29 cellular contexts compared by ENCODE assay signal in genomic region chr5:33608476-33609026, GRCh38.
DNase-seq lines count a peak whose midpoint lies in the region; TF ChIP-seq lines count a peak whose summit lies in the region.
"Had no signal": no experiment of that assay in that cellular context is flagged by ENCODE, and none has a peak within 500 bp of the region (broad histone marks: within the 10 kb centered on the region; RNA-seq: fewer than 3 reads in every experiment).

No MANE protein-coding gene starts in this region.

- H3K27ac ChIP-seq in SK-N-SH (ENCODE audit: low read depth in 2 of 2, low read length in 1 of 2) (no peak overlapping the region), H9 (ENCODE audit: insufficient read length, low read depth, low read length) (no peak overlapping the region)
- H3K27ac ChIP-seq: adrenal gland; BLaER1 treated with 17β-estradiol and CSF1 and Interleukin-3, amounts not matched to agents 10 nM and 100 nM; cardiac muscle cell; dorsolateral prefrontal cortex; gastroesophageal sphincter; left ventricle myocardium inferior; skin epidermis; tibial artery had no signal

- no peaks in the 10 kb centered on the region for H3K36me3 Mint-ChIP-seq in immature natural killer cell
- peaks cover 0 to 7% (median 0%) of the 10 kb centered on the region in 3 experiments; a peak in 2 of 7 replicates for H3K36me3 Mint-ChIP-seq in H9 (ENCODE audit: insufficient read depth in 1 of 3, low read depth in 3 of 3)
- H3K36me3 Mint-ChIP-seq in activated CD4-positive, alpha-beta T cell treated with anti-CD3 and anti-CD28 coated beads, Interleukin-2, amount 10 ng/mL, durations not matched to agents 24 days and 14 days (ENCODE audit: low read depth): no peaks in the 10 kb centered on the region

- intact Hi-C loops in activated CD4-positive, alpha-beta T cell treated with anti-CD3 and anti-CD28 coated beads, Interleukin-2, amount 10 ng/mL, durations not matched to agents 24 days and 14 days (cut with micrococcal nuclease): no loop called here

- H3K4me1 Mint-ChIP-seq in immature natural killer cell: no peaks in the 10 kb centered on the region
- peaks cover 5 to 13% of the 10 kb centered on the region in 2 experiments for H3K4me1 Mint-ChIP-seq in H9
- no peaks in the 10 kb centered on the region for H3K4me1 Mint-ChIP-seq in activated CD4-positive, alpha-beta T cell treated with anti-CD3 and anti-CD28 coated beads, Interleukin-2, amount 10 ng/mL, durations not matched to agents 24 days and 14 days
- H3K4me1 Mint-ChIP-seq: T-helper 17 cell had no signal

- no peak overlapping the region for H4K8ac ChIP-seq in H9 (replicated peaks; ENCODE audit: insufficient read length, low read depth, low read length)

- 23% methylated on average over 7 of the region's 7 CpGs for WGBS in SK-N-SH (ENCODE audit: low lambda C conversion rate)
- no CpG with 5 or more reads among the region's 7 CpGs for WGBS in H9 (ENCODE audit: extremely low coverage, insufficient read length, low lambda C conversion rate)

- H3K27ac Mint-ChIP-seq in immature natural killer cell: no peak overlapping the region
- peak overlapping the region in 1 of 3 experiments; percentile 52; a peak in 1 of 7 replicates for H3K27ac Mint-ChIP-seq in H9
- H3K27ac Mint-ChIP-seq in activated CD4-positive, alpha-beta T cell treated with anti-CD3 and anti-CD28 coated beads, Interleukin-2, amount 10 ng/mL, durations not matched to agents 24 days and 14 days: no peak overlapping the region
- H3K27ac Mint-ChIP-seq: progenitor cell of endocrine pancreas; stimulated activated naive CD8-positive, alpha-beta T cell treated with anti-CD3 and anti-CD28 coated beads, Interleukin-15, Interleukin-2, amounts not matched to agents 100 ng/mL and 50 ng/mL, for 24 hours; T-helper 17 cell had no signal

- POLR2A ChIA-PET in SK-N-SH (lab: Yijun Ruan, JAX): no interaction called here

- H3K9me2 ChIP-seq in SK-N-SH: no peaks in the 10 kb centered on the region

- TF ChIP-seq RAD21 in SK-N-SH (IDR thresholded peaks at IDR 0.05; ENCODE audit: low read length): no peak

- no peak overlapping the region for H2BK20ac ChIP-seq in H9 (ENCODE audit: low read depth, low read length, poor library complexity, severe bottlenecking)

- H4K20me1 ChIP-seq in SK-N-SH (ENCODE audit: insufficient read depth) (no peaks in the 10 kb centered on the region), H9 (ENCODE audit: control insufficient read depth, insufficient read depth, insufficient read length) (no peaks in the 10 kb centered on the region)
- H4K20me1 ChIP-seq: BLaER1 treated with 17β-estradiol and CSF1 and Interleukin-3, amounts not matched to agents 10 nM and 100 nM had no signal

- no peaks in the 10 kb centered on the region for H3K79me2 ChIP-seq in SK-N-SH (ENCODE audit: insufficient read depth)
- no peaks in the 10 kb centered on the region for H3K79me2 ChIP-seq in H9 (ENCODE audit: insufficient read depth, low read length)

- H3K4me3 Mint-ChIP-seq in immature natural killer cell: no peak overlapping the region
- H3K4me3 Mint-ChIP-seq in H9: no peak overlapping the region; a peak in 1 of 5 replicates
- H3K4me3 Mint-ChIP-seq in activated CD4-positive, alpha-beta T cell treated with anti-CD3 and anti-CD28 coated beads, Interleukin-2, amount 10 ng/mL, durations not matched to agents 24 days and 14 days: no peak overlapping the region
- H3K4me3 Mint-ChIP-seq: stimulated activated naive CD8-positive, alpha-beta T cell treated with anti-CD3 and anti-CD28 coated beads, Interleukin-15, Interleukin-2, amounts not matched to agents 100 ng/mL and 50 ng/mL, for 24 hours; T-helper 17 cell had no signal

- H3K9me3 ChIP-seq in SK-N-SH (no peaks in the 10 kb centered on the region), H9 (ENCODE audit: control insufficient read depth, low read depth, low read length) (no peaks in the 10 kb centered on the region)
- H3K9me3 ChIP-seq: adrenal gland; BLaER1 treated with 17β-estradiol and CSF1 and Interleukin-3, amounts not matched to agents 10 nM and 100 nM; gastroesophageal sphincter; left ventricle myocardium inferior; mucosa of descending colon; tibial artery had no signal

- H3K27me3 Mint-ChIP-seq in immature natural killer cell (ENCODE audit: low read depth in 3 of 3): peaks cover 0 to 4% (median 2%) of the 10 kb centered on the region in 3 donors
- H3K27me3 Mint-ChIP-seq in H9 (ENCODE audit: low read depth): no peaks in the 10 kb centered on the region
- H3K27me3 Mint-ChIP-seq in activated CD4-positive, alpha-beta T cell treated with anti-CD3 and anti-CD28 coated beads, Interleukin-2, amount 10 ng/mL, durations not matched to agents 24 days and 14 days: peaks cover 2% of the 10 kb centered on the region
- H3K27me3 Mint-ChIP-seq: progenitor cell of endocrine pancreas had no signal

- no peak overlapping the region for H3K4ac ChIP-seq in H9 (ENCODE audit: low read depth, low read length)

- H3K9ac ChIP-seq in SK-N-SH (no peak overlapping the region), H9 (ENCODE audit: extremely low read depth, insufficient read length, low read length) (no peak overlapping the region)
- H3K9ac ChIP-seq: BLaER1 treated with 17β-estradiol and CSF1 and Interleukin-3, amounts not matched to agents 10 nM and 100 nM had no signal

- no peak overlapping the region for H3K23ac ChIP-seq in H9 (ENCODE audit: insufficient read length, low read depth, low read length)

- TF ChIP-seq CTCF in SK-N-SH (IDR thresholded peaks at IDR 0.05) (no peak), fibroblast of the aortic adventitia (IDR thresholded peaks at IDR 0.05; ENCODE audit: insufficient read depth, low read length) (no peak), H9 (conservative IDR thresholded peaks at IDR 0.05) (no peak)

- peak in 1 of 2 experiments; percentile 36; a peak in 1 of 4 replicates for TF ChIP-seq EP300 in SK-N-SH (IDR thresholded peaks at IDR 0.05; ENCODE audit: borderline replicate concordance in 1 of 2, low read depth in 1 of 2, low read length in 1 of 2)

- no peak overlapping the region for H2AK5ac ChIP-seq in H9 (ENCODE audit: insufficient read length, low read length)

- no peak overlapping the region for H2BK5ac ChIP-seq in H9 (ENCODE audit: insufficient read length, low read length)

- H3K9me3 Mint-ChIP-seq in immature natural killer cell (no peaks in the 10 kb centered on the region), H9 (no peaks in the 10 kb centered on the region)
- H3K9me3 Mint-ChIP-seq in activated CD4-positive, alpha-beta T cell treated with anti-CD3 and anti-CD28 coated beads, Interleukin-2, amount 10 ng/mL, durations not matched to agents 24 days and 14 days: no peaks in the 10 kb centered on the region
- H3K9me3 Mint-ChIP-seq: stimulated activated naive CD8-positive, alpha-beta T cell treated with anti-CD3 and anti-CD28 coated beads, Interleukin-15, Interleukin-2, amounts not matched to agents 100 ng/mL and 50 ng/mL, for 24 hours had no signal

- H3K27me3 ChIP-seq in SK-N-SH (ENCODE audit: insufficient read depth) (no peaks in the 10 kb centered on the region; the same call in 1 of the 2 replicates), H9 (ENCODE audit: insufficient read depth, low read length) (no peaks in the 10 kb centered on the region)
- H3K27me3 ChIP-seq: adrenal gland; BLaER1 treated with 17β-estradiol and CSF1 and Interleukin-3, amounts not matched to agents 10 nM and 100 nM; cardiac muscle cell; gastroesophageal sphincter; tibial artery had no signal

- no peak overlapping the region for H3K4me3 ChIP-seq in SK-N-SH (ENCODE audit: low read depth in 2 of 2, low read length in 1 of 2)
- no peak overlapping the region for H3K4me3 ChIP-seq in fibroblast of the aortic adventitia (ENCODE audit: low read depth, low read length)
- H3K4me3 ChIP-seq: adrenal gland; BLaER1 treated with 17β-estradiol and CSF1 and Interleukin-3, amounts not matched to agents 10 nM and 100 nM; cardiac muscle cell; dorsolateral prefrontal cortex; gastroesophageal sphincter; left ventricle myocardium inferior; mucosa of descending colon; skin epidermis; tibial artery had no signal

- no peak overlapping the region for H4K5ac ChIP-seq in H9 (ENCODE audit: insufficient read length, low read depth, low read length)

- H3T11ph ChIP-seq in H9 (ENCODE audit: low read length): no peak overlapping the region

- H3K23me2 ChIP-seq in H9 (ENCODE audit: insufficient read length, low read depth, low read length, poor library complexity, severe bottlenecking): no peaks in the 10 kb centered on the region

- CTCF ChIA-PET in SK-N-SH (lab: Yijun Ruan, JAX): interaction anchor here (0.7 to 2.1 kb wide), 2 partner anchors 10 to 20 kb away, joined by 3 to 15 read pairs; no protein-coding TSS in a partner anchor

- H2BK12ac ChIP-seq in H9 (ENCODE audit: insufficient read length, low read depth, low read length): no peak overlapping the region

- no peak overlapping the region for H3K18ac ChIP-seq in H9 (ENCODE audit: insufficient read length, low read depth, low read length)

- H2BK15ac ChIP-seq in H9 (ENCODE audit: low read depth, low read length): no peak overlapping the region

- H3K4me2 ChIP-seq in SK-N-SH (no peak overlapping the region), H9 (ENCODE audit: insufficient read depth, insufficient read length, low read length) (no peak overlapping the region)
- H3K4me2 ChIP-seq: BLaER1 treated with 17β-estradiol and CSF1 and Interleukin-3, amounts not matched to agents 10 nM and 100 nM had no signal

- DNase-seq in A172 (ENCODE audit: low spot score) (peak; percentile 6), NCI-H1092 (lab: John Stamatoyannopoulos, UW) (peak; percentile 34), SK-N-SH (peak; percentile 34), fibroblast of the aortic adventitia (ENCODE audit: low read depth) (peak; percentile 7), immature natural killer cell (no peak), H9 (no peak)
- no peak for DNase-seq in stimulated activated CD4-positive, alpha-beta T cell treated with anti-CD3 and anti-CD28 coated beads, Interleukin-4, amount 100 ng/mL, for 24 hours
- DNase-seq in activated CD4-positive, alpha-beta T cell treated with anti-CD3 and anti-CD28 coated beads, Interleukin-2, amount 10 ng/mL, durations not matched to agents 24 days and 14 days: no peak
- DNase-seq: activated CD4-positive, alpha-beta T cell treated with anti-CD3 and anti-CD28 coated beads, Interleukin-2, amount 50 U/mL, for 48 hours; activated gamma-delta T cell; adrenal gland; dorsolateral prefrontal cortex; GOT3; KG1; left ventricle myocardium inferior; mucosa of descending colon; MV-4-11; NCI-H2081; NCI-H526 treated with DMSO at 0.1 percent for 48 hours; OCI-M1; Right ventricle myocardium superior; T-helper 17 cell; tibial artery had no signal

- H3K56ac ChIP-seq in H9 (ENCODE audit: insufficient read length, low read depth, low read length): no peak overlapping the region

- H2BK120ac ChIP-seq in H9 (ENCODE audit: low read depth, low read length, poor library complexity, severe bottlenecking): no peak overlapping the region

- H4K91ac ChIP-seq in H9 (ENCODE audit: insufficient read length, low read depth, low read length): no peak overlapping the region

- no peak overlapping the region for H3K14ac ChIP-seq in H9 (ENCODE audit: insufficient read depth, low read length)

- peaks cover 0 to 6% of the 10 kb centered on the region in 2 experiments; a peak in 2 of 4 replicates for H3K4me1 ChIP-seq in SK-N-SH (ENCODE audit: control insufficient read depth in 1 of 2, insufficient read depth in 2 of 2, low read depth in 1 of 2, low read length in 1 of 2)
- H3K4me1 ChIP-seq in H9 (ENCODE audit: insufficient read depth, low read length): no peaks in the 10 kb centered on the region
- H3K4me1 ChIP-seq: BLaER1 treated with 17β-estradiol and CSF1 and Interleukin-3, amounts not matched to agents 10 nM and 100 nM; left ventricle myocardium inferior; tibial artery had no signal

- peaks cover 8% of the 10 kb centered on the region for H3F3A ChIP-seq in SK-N-SH (replicated peaks; ENCODE audit: insufficient read depth)

- H2AFZ ChIP-seq in SK-N-SH (ENCODE audit: low read depth) (no peak overlapping the region), H9 (ENCODE audit: low read length) (no peak overlapping the region)

- no peaks in the 10 kb centered on the region for H3K36me3 ChIP-seq in SK-N-SH (replicated peaks in 1 of 2; ENCODE audit: control insufficient read depth in 1 of 2, insufficient read depth in 2 of 2, low read length in 1 of 2)
- H3K36me3 ChIP-seq: adrenal gland; BLaER1 treated with 17β-estradiol and CSF1 and Interleukin-3, amounts not matched to agents 10 nM and 100 nM; gastroesophageal sphincter; left ventricle myocardium inferior had no signal

- H3K79me1 ChIP-seq in H9 (ENCODE audit: insufficient read depth, low read depth, low read length, poor library complexity, severe bottlenecking): no peaks in the 10 kb centered on the region

Comparison
In these comparisons a context has a peak if more than half of its experiments do, and no peak if none do; other contexts are left out.
1. DNase-seq: peak in A172 (single experiment), NCI-H1092 (single experiment), SK-N-SH (single experiment) and fibroblast of the aortic adventitia (single experiment); none in immature natural killer cell (0 of 3), H9 (single experiment), stimulated activated CD4-positive, alpha-beta T cell treated with anti-CD3 and anti-CD28 coated beads, Interleukin-4, amount 100 ng/mL, for 24 hours (single experiment) and activated CD4-positive, alpha-beta T cell treated with anti-CD3 and anti-CD28 coated beads, Interleukin-2, amount 10 ng/mL, durations not matched to agents 24 days and 14 days (single experiment).